Comparison of ENCODE assay signal across 8 cellular contexts in genomic region chr7:150047337-150047736, GRCh38.
DNase-seq lines count a peak whose midpoint lies in the region; ATAC-seq and TF ChIP-seq lines count a peak whose summit lies in the region.
"Not testable (repeated sequence)": the region's sequence is repeated elsewhere in the genome, so short reads cannot be mapped to it uniquely, and the experiment has no call there.

No MANE protein-coding gene starts in this region.

- not testable (repeated sequence) for H3K27ac Mint-ChIP-seq in activated naive CD8-positive, alpha-beta T cell treated with anti-CD3 and anti-CD28 coated beads, Interleukin-2, amount 50 U/mL, for 24 hours

- H3K4me3 ChIP-seq in WERI-Rb-1 (ENCODE audit: low read depth, low read length) (peak overlapping the region; percentile 68), esophagus squamous epithelium (peak overlapping the region in 3 of 4 donors; percentile 43 to 66 (median 54)), right lobe of liver (peak overlapping the region; percentile 21 to 48 (median 46)), prostate gland (peak overlapping the region; percentile 32 to 44), tibial nerve (peak overlapping the region in 3 of 4 donors; percentile 32 to 55 (median 45))

- H3K27me3 ChIP-seq in WERI-Rb-1 (ENCODE audit: insufficient read depth, low read depth, severe bottlenecking); right lobe of liver; prostate gland (replicated peaks; ENCODE audit: insufficient read depth); tibial nerve: not testable (repeated sequence)
- H3K27me3 ChIP-seq in esophagus squamous epithelium = peaks cover 0 to 25% (median 0%) of the 10 kb centered on the region in 4 donors

- not testable (repeated sequence) for H3K36me3 Mint-ChIP-seq in activated naive CD8-positive, alpha-beta T cell treated with anti-CD3 and anti-CD28 coated beads, Interleukin-2, amount 50 U/mL, for 24 hours (ENCODE audit: low read depth)

- H3K9me3 ChIP-seq in WERI-Rb-1 (ENCODE audit: severe bottlenecking); esophagus squamous epithelium; right lobe of liver; prostate gland; tibial nerve: not testable (repeated sequence)

- 0% methylated on average over 2 of the region's 55 CpGs; no CpG with 5 or more reads in 1 of the 2 donors for WGBS in esophagus squamous epithelium, 2 donors
- WGBS in right lobe of liver (ENCODE audit: insufficient coverage, low coverage, low lambda C conversion rate, missing lambda C conversion rate) = 0% methylated on average over 2 of the region's 55 CpGs
- WGBS in prostate gland = under 1% methylated on average over 30 of the region's 55 CpGs
- WGBS in tibial nerve, 2 donors = 0 to 1% methylated on average over 7 to 18 of the region's 55 CpGs

- H3K36me3 ChIP-seq in WERI-Rb-1, esophagus squamous epithelium, right lobe of liver, prostate gland, tibial nerve: not testable (repeated sequence)

- TF ChIP-seq CTCF in WERI-Rb-1 (IDR thresholded peaks at IDR 0.05; ENCODE audit: low read depth, low read length); esophagus squamous epithelium (IDR thresholded peaks at IDR 0.05); right lobe of liver (IDR thresholded peaks at IDR 0.05); prostate gland (IDR thresholded peaks at IDR 0.05); tibial nerve (IDR thresholded peaks at IDR 0.05): not testable (repeated sequence)

- not testable (repeated sequence) for TF ChIP-seq EP300 in tibial nerve (IDR thresholded peaks at IDR 0.05)

- H3K27me3 Mint-ChIP-seq in activated naive CD8-positive, alpha-beta T cell treated with anti-CD3 and anti-CD28 coated beads, Interleukin-2, amount 50 U/mL, for 24 hours = peaks cover 35% of the 10 kb centered on the region

- H3K4me1 Mint-ChIP-seq in activated naive CD8-positive, alpha-beta T cell treated with anti-CD3 and anti-CD28 coated beads, Interleukin-2, amount 50 U/mL, for 24 hours = not testable (repeated sequence)

- not testable (repeated sequence) for TF ChIP-seq POLR2A in esophagus squamous epithelium (IDR thresholded peaks at IDR 0.05); right lobe of liver (IDR thresholded peaks at IDR 0.05); prostate gland (IDR thresholded peaks at IDR 0.05); tibial nerve (IDR thresholded peaks at IDR 0.05)

- not testable (repeated sequence) for H3K9me3 Mint-ChIP-seq in activated naive CD8-positive, alpha-beta T cell treated with anti-CD3 and anti-CD28 coated beads, Interleukin-2, amount 50 U/mL, for 24 hours

- H3K4me1 ChIP-seq in esophagus squamous epithelium (peaks cover 6 to 28% (median 6%) of the 10 kb centered on the region in 3 donors), tibial nerve (peaks cover 0 to 21% (median 2%) of the 10 kb centered on the region in 4 donors)
- H3K4me1 ChIP-seq in right lobe of liver; prostate gland (replicated peaks): not testable (repeated sequence)

- H3K4me3 Mint-ChIP-seq in activated naive CD8-positive, alpha-beta T cell treated with anti-CD3 and anti-CD28 coated beads, Interleukin-2, amount 50 U/mL, for 24 hours = peak overlapping the region; percentile 51

- not testable (repeated sequence) for ATAC-seq in activated naive CD8-positive, alpha-beta T cell treated with anti-CD3 and anti-CD28 coated beads, Interleukin-2, amount 50 U/mL, for 24 hours
- ATAC-seq in right lobe of liver = peak; percentile 34 to 40 (median 39)

- DNase-seq in D341Med (ENCODE audit: low spot score) = peak; percentile 46
- peak in 2 of 3 experiments; percentile 55 to 56 for DNase-seq in NCI-H1417 (lab: John Stamatoyannopoulos, UW)
- peak; percentile 34 for DNase-seq in WERI-Rb-1
- DNase-seq in activated naive CD8-positive, alpha-beta T cell treated with anti-CD3 and anti-CD28 coated beads, Interleukin-2, amount 50 U/mL, for 24 hours = peak; percentile 23
- DNase-seq in esophagus squamous epithelium (lab: John Stamatoyannopoulos, UW); prostate gland (ENCODE audit: low spot score); tibial nerve (ENCODE audit: low spot score in 2 of 2): not testable (repeated sequence)
- peak in 2 of 3 donors; percentile 20 to 50 for DNase-seq in right lobe of liver

- intact Hi-C loops in esophagus squamous epithelium (cut with DNase I); right lobe of liver (cut with DNase I); prostate gland (cut with DNase I): not testable (repeated sequence)

- not testable (repeated sequence) for H3K27ac ChIP-seq in WERI-Rb-1, right lobe of liver, prostate gland, tibial nerve
- H3K27ac ChIP-seq in esophagus squamous epithelium = peak overlapping the region in 2 of 4 donors; percentile 60 to 80
